In the genomic region with DNA sequence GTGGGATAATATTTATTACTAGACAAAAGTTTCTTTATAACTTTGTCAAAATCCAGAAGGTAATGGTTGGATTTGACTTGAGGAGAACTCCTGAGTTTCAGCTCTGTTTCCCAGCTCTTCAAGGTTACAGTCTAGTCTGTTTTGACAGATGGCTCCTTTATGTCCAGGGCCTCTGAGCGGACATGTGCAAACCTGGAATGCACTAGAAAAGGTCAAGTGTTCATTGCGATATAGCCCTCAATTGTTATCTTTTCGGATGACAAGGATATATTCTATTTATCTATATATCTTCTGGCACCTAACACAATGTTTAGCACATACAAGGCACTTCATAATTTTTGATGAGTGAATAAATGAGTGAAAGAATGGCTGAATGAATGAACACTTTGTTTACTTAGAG, we compare ENCODE assay signal across 25 cellular contexts.
"Had no signal": no experiment of that assay in that cellular context is flagged by ENCODE, and none has a peak within 500 bp of the region (broad histone marks: within the 10 kb centered on the region; RNA-seq: fewer than 3 reads in every experiment).

No MANE protein-coding gene starts in this region.

- H3K36me3 Mint-ChIP-seq: immature natural killer cell; naive B cell; natural killer cell; stimulated activated naive B cell treated with anti-CD40 and anti-IgM and Interleukin-4, amounts not matched to agents 10 μg/mL and 1 μg/mL and 100 μg/mL, for 72 hours had no signal

- ATAC-seq: left colon; left lung; lower lobe of right lung; natural killer cell; right cardiac atrium; sciatic nerve; stimulated activated naive B cell treated with anti-CD40 and anti-IgM and Interleukin-4, amounts not matched to agents 10 μg/mL and 1 μg/mL and 100 μg/mL, for 72 hours; stimulated activated naive CD8-positive, alpha-beta T cell treated with anti-CD3 and anti-CD28 coated beads, Interleukin-15, Interleukin-2, amounts not matched to agents 100 U/mL and 50 U/mL, for 24 hours had no signal

- H3K27me3 Mint-ChIP-seq: naive B cell, progenitor cell of endocrine pancreas had no signal

- H3K4me1 Mint-ChIP-seq: immature natural killer cell, natural killer cell had no signal

- H3K4me3 Mint-ChIP-seq: immature natural killer cell; naive B cell; natural killer cell; stimulated activated naive B cell treated with anti-CD40 and anti-IgM and Interleukin-4, amounts not matched to agents 10 μg/mL and 1 μg/mL and 100 μg/mL, for 72 hours had no signal

- H3K9me3 Mint-ChIP-seq: naive B cell; stimulated activated naive B cell treated with anti-CD40 and anti-IgM and Interleukin-4, amounts not matched to agents 10 μg/mL and 1 μg/mL and 100 μg/mL, for 72 hours had no signal

- DNase-seq: hypothalamus; immature natural killer cell; kidney; left colon; left lung; lower lobe of right lung; mammary epithelial cell; mesenchymal stem cell; naive B cell; natural killer cell; ovary; right cardiac atrium; stimulated activated CD4-positive, alpha-beta T cell treated with anti-CD3 and anti-CD28 coated beads, Interleukin-12 subunit alpha, Interleukin-12 subunit beta, amount 100 ng/mL, for 4 hours; stimulated activated CD4-positive, alpha-beta T cell treated with anti-CD3 and anti-CD28 coated beads, Interleukin-15, amount 100 ng/mL, for 24 hours; stimulated activated CD4-positive, alpha-beta T cell treated with anti-CD3 and anti-CD28 coated beads, Interleukin-2, amount 100 ng/mL, for 24 hours; stimulated activated CD4-positive, alpha-beta T cell treated with anti-CD3 and anti-CD28 coated beads, Interleukin-4, amount 100 ng/mL, for 1 hour; stimulated activated naive B cell treated with anti-CD40 and anti-IgM and Interleukin-4, amounts not matched to agents 10 μg/mL and 1 μg/mL and 100 μg/mL, for 72 hours; stimulated activated naive CD8-positive, alpha-beta T cell treated with anti-CD3 and anti-CD28 coated beads, Interleukin-15, Interleukin-2, amounts not matched to agents 100 U/mL and 50 U/mL, for 24 hours; stomach; testis; thyroid gland; transverse colon; upper lobe of left lung had no signal

- H3K27ac Mint-ChIP-seq: immature natural killer cell; naive B cell; natural killer cell; progenitor cell of endocrine pancreas; stimulated activated naive B cell treated with anti-CD40 and anti-IgM and Interleukin-4, amounts not matched to agents 10 μg/mL and 1 μg/mL and 100 μg/mL, for 72 hours had no signal
